10 cellular contexts compared by ENCODE assay signal in genomic region chr13:95267662-95268369, GRCh38. TPM values are rescaled to one million over a fixed set of nuclear protein-coding genes. Genes with fewer than 3 reads are reported as not detected.
DNase-seq lines count a peak whose midpoint lies in the region; ATAC-seq, FAIRE-seq and TF ChIP-seq lines count a peak whose summit lies in the region.
"Had no signal": no experiment of that assay in that cellular context is flagged by ENCODE, and none has a peak within 500 bp of the region (broad histone marks: within the 10 kb centered on the region; RNA-seq: fewer than 3 reads in every experiment).

No MANE protein-coding gene starts in this region.

- no peak overlapping the region for H3K9ac ChIP-seq in endothelial cell of umbilical vein (replicated peaks; ENCODE audit: extremely low read depth, insufficient read depth, low read length)

- intact Hi-C loops in endothelial cell of umbilical vein (cut with micrococcal nuclease): no loop called here

- H2AFZ ChIP-seq in endothelial cell of umbilical vein (ENCODE audit: low read depth, low read length) (no peak overlapping the region), osteoblast (ENCODE audit: low read length) (no peak overlapping the region)

- H3K27ac ChIP-seq in endothelial cell of umbilical vein (ENCODE audit: insufficient read depth, low read depth, low read length): peak overlapping the region; percentile 48
- H3K27ac ChIP-seq in osteoblast (ENCODE audit: low read depth, low read length): peak overlapping the region; percentile 71

- no peaks in the 10 kb centered on the region for H3K27me3 ChIP-seq in endothelial cell of umbilical vein (ENCODE audit: control insufficient read depth in 2 of 2, insufficient read depth in 2 of 2, low read length in 2 of 2)
- H3K27me3 ChIP-seq in osteoblast (ENCODE audit: insufficient read depth, low read length): no peaks in the 10 kb centered on the region

- no peak for TF ChIP-seq CTCF in endothelial cell of umbilical vein (IDR thresholded peaks at IDR 0.05; ENCODE audit: extremely low read depth in 1 of 2, insufficient read depth in 1 of 2, low read depth in 1 of 2, low read length in 2 of 2)
- no peak for TF ChIP-seq CTCF in osteoblast (IDR thresholded peaks at IDR 0.05; ENCODE audit: extremely low read depth, low read depth, low read length)

- peaks cover 15 to 32% of the 10 kb centered on the region in 2 donors for H3K36me3 Mint-ChIP-seq in stimulated activated naive B cell treated with anti-CD40 and anti-IgM and Interleukin-4, amounts not matched to agents 10 μg/mL and 1 μg/mL and 100 μg/mL, for 72 hours

- no peaks in the 10 kb centered on the region for H4K20me1 ChIP-seq in endothelial cell of umbilical vein (replicated peaks; ENCODE audit: control insufficient read depth, extremely low read depth, insufficient read depth, low read length)
- H4K20me1 ChIP-seq in osteoblast (ENCODE audit: insufficient read depth, low read length): no peaks in the 10 kb centered on the region

- H3K27me3 Mint-ChIP-seq in stimulated activated naive B cell treated with anti-CD40 and anti-IgM and Interleukin-4, amounts not matched to agents 10 μg/mL and 1 μg/mL and 100 μg/mL, for 72 hours: no peaks in the 10 kb centered on the region
- H3K27me3 Mint-ChIP-seq: activated naive CD8-positive, alpha-beta T cell had no signal

- dilution Hi-C loops in endothelial cell of umbilical vein (cut with MboI; ENCODE audit: extremely low pct_ligation_motif_present, low sequenced_read_pairs): no loop called here

- CTCF ChIA-PET in endothelial cell of umbilical vein (lab: Charles Lee): no interaction called here

- H3K79me2 ChIP-seq in endothelial cell of umbilical vein (ENCODE audit: control insufficient read depth, insufficient read depth, low read length) (peaks cover 8% of the 10 kb centered on the region), osteoblast (ENCODE audit: insufficient read depth, low read length) (peaks cover 11% of the 10 kb centered on the region)

- POLR2A ChIA-PET in endothelial cell of umbilical vein (lab: Charles Lee): no interaction called here

- peak; percentile 69 for FAIRE-seq in endothelial cell of umbilical vein (lab: Jason Lieb, UNC)

- no peak for ATAC-seq in GM21576 (IDR thresholded peaks at IDR 0.05; ENCODE audit: unreplicated experiment)
- no peak for ATAC-seq in stimulated activated naive B cell treated with anti-CD40 and anti-IgM and Interleukin-4, amounts not matched to agents 10 μg/mL and 1 μg/mL and 100 μg/mL, for 72 hours (replicated peaks)

- H3K4me2 ChIP-seq in endothelial cell of umbilical vein (ENCODE audit: insufficient read depth, low read length): no peak overlapping the region
- H3K4me2 ChIP-seq in osteoblast (ENCODE audit: insufficient read depth, low read length): peak overlapping the region; percentile 59

- peaks cover 0 to 7% of the 10 kb centered on the region in 2 donors for H3K4me1 Mint-ChIP-seq in stimulated activated naive B cell treated with anti-CD40 and anti-IgM and Interleukin-4, amounts not matched to agents 10 μg/mL and 1 μg/mL and 100 μg/mL, for 72 hours

- H3K4me1 ChIP-seq in endothelial cell of umbilical vein (ENCODE audit: control insufficient read depth, extremely low read depth, insufficient read depth, low read length) (peaks cover 47% of the 10 kb centered on the region), osteoblast (ENCODE audit: insufficient read depth, low read length) (peaks cover 45% of the 10 kb centered on the region)

- no peak overlapping the region for H3K4me3 ChIP-seq in endothelial cell of umbilical vein (replicated peaks in 1 of 3; ENCODE audit: insufficient read depth in 1 of 3, low read depth in 1 of 3, low read length in 3 of 3)
- H3K4me3 ChIP-seq in osteoblast (ENCODE audit: insufficient read depth, low read length): no peak overlapping the region

- no peak overlapping the region for H3K27ac Mint-ChIP-seq in stimulated activated naive B cell treated with anti-CD40 and anti-IgM and Interleukin-4, amounts not matched to agents 10 μg/mL and 1 μg/mL and 100 μg/mL, for 72 hours
- H3K27ac Mint-ChIP-seq: activated naive CD8-positive, alpha-beta T cell had no signal

- H3K36me3 ChIP-seq in endothelial cell of umbilical vein (ENCODE audit: control insufficient read depth in 2 of 2, extremely low read depth in 1 of 2, insufficient read depth in 2 of 2, low read length in 2 of 2): no peaks in the 10 kb centered on the region
- H3K36me3 ChIP-seq in osteoblast (ENCODE audit: insufficient read depth, low read length): no peaks in the 10 kb centered on the region

- H3K4me3 Mint-ChIP-seq in stimulated activated naive B cell treated with anti-CD40 and anti-IgM and Interleukin-4, amounts not matched to agents 10 μg/mL and 1 μg/mL and 100 μg/mL, for 72 hours: no peak overlapping the region
- H3K4me3 Mint-ChIP-seq: activated naive CD8-positive, alpha-beta T cell had no signal

- BruUV-seq in endothelial cell of umbilical vein (replicated peaks; lab: Mats Ljungman, UMichigan): no TSS peak

- H3K9me3 ChIP-seq in endothelial cell of umbilical vein (replicated peaks; ENCODE audit: control insufficient read depth, insufficient read depth, low read length) (no peaks in the 10 kb centered on the region), osteoblast (ENCODE audit: low read depth, low read length) (no peaks in the 10 kb centered on the region)

- no peak for TF ChIP-seq POLR2A in endothelial cell of umbilical vein (IDR thresholded peaks at IDR 0.05; ENCODE audit: low read depth, low read length)

- peaks cover 8 to 9% of the 10 kb centered on the region in 2 donors for H3K9me3 Mint-ChIP-seq in stimulated activated naive B cell treated with anti-CD40 and anti-IgM and Interleukin-4, amounts not matched to agents 10 μg/mL and 1 μg/mL and 100 μg/mL, for 72 hours

- H3K9me1 ChIP-seq in endothelial cell of umbilical vein (replicated peaks; ENCODE audit: control insufficient read depth, extremely low read depth, insufficient read depth, low read length): no peaks in the 10 kb centered on the region

- DNase-seq in DMS 273 treated with DMSO at 0.1 percent for 48 hours (lab: John Stamatoyannopoulos, UW): peak; percentile 16
- peak; percentile 43 for DNase-seq in NCI-H226
- peak; percentile 40 for DNase-seq in endothelial cell of umbilical vein (ENCODE audit: low read depth, low spot score)
- peak; percentile 23 for DNase-seq in osteoblast (ENCODE audit: insufficient read length, low spot score, missing footprints)
- no peak for DNase-seq in middle frontal gyrus (ENCODE audit: extremely low spot score, low spot score)
- DNase-seq in stimulated activated naive B cell treated with anti-CD40 and anti-IgM and Interleukin-4, amounts not matched to agents 10 μg/mL and 1 μg/mL and 100 μg/mL, for 72 hours: no peak
- DNase-seq in iPS-NIHi11 (ENCODE audit: low spot score): no peak
- DNase-seq: NCI-H146 had no signal

TF ChIP-seq in endothelial cell of umbilical vein, 7 proteins besides CTCF, POLR2A, EP300 and RAD21:
- TF ChIP-seq POLR2AphosphoS5 (IDR thresholded peaks at IDR 0.05; ENCODE audit: insufficient read depth, low read depth, low read length) (no peak), FOS (IDR thresholded peaks at IDR 0.05; ENCODE audit: borderline replicate concordance, insufficient read depth, low read length) (peak; percentile 32), EZH2 (IDR thresholded peaks at IDR 0.05; ENCODE audit: borderline replicate concordance, low read depth, low read length, severe bottlenecking) (no peak)

RNA-seq across cellular contexts. Expression of gene ABCC4, which starts 33.4 kb away (rescaled TPM):
- total RNA-seq in endothelial cell of umbilical vein (14.7 and 15.9 TPM in 2 replicates), osteoblast (27.5 and 41.5 TPM in 2 replicates)
- 7.4 and 9.2 TPM in 2 replicates for polyA plus RNA-seq in endothelial cell of umbilical vein
- polyA plus RNA-seq in endothelial cell of umbilical vein (2011; cell fraction: cytosol; rRNA removed): 7.4 and 7.7 TPM in 2 replicates
- 17.3 and 24.4 TPM in 2 replicates for polyA plus RNA-seq in endothelial cell of umbilical vein (2011; cell fraction: nucleus; rRNA removed)
- polyA plus RNA-seq in endothelial cell of umbilical vein (2012): 15.7 and 21.8 TPM in 2 replicates
- polyA minus RNA-seq in endothelial cell of umbilical vein: 65.7 and 66.8 TPM in 2 replicates
- 12.5 TPM for polyA minus RNA-seq in endothelial cell of umbilical vein (2011; cell fraction: cytosol; rRNA and poly(A)+ RNA removed)
- 56.2 and 75.1 TPM in 2 replicates for polyA minus RNA-seq in endothelial cell of umbilical vein (2011; cell fraction: nucleus; rRNA and poly(A)+ RNA removed)

Comparison
In these comparisons a context has a peak if more than half of its experiments do, and no peak if none do; other contexts are left out.
1. DNase-seq: peak in DMS 273 treated with DMSO at 0.1 percent for 48 hours (single experiment), NCI-H226 (single experiment), endothelial cell of umbilical vein (single experiment) and osteoblast (single experiment); none in middle frontal gyrus (single experiment), stimulated activated naive B cell treated with anti-CD40 and anti-IgM and Interleukin-4, amounts not matched to agents 10 μg/mL and 1 μg/mL and 100 μg/mL, for 72 hours (single experiment) and iPS-NIHi11 (single experiment).